ENCODE assay signal across 24 cellular contexts in the genomic region with DNA sequence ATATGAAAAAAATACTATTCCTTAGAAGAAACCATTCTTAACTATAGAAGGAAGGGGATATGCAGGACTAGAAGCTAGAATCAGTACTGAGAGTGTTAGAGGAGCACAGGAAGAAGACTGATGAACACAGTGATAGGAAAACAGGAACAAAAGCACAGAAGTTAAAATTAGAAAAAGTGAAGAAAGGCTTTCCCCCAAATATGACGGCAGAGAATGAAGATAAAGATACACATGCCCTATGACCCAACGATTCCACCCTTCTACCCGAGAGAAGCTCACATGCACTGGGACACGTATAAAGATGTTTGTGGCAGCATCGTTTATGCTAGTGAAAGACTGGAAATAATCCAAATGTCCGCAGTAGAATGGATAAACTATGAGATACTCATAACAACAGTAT.
"Had no signal": no experiment of that assay in that cellular context is flagged by ENCODE, and none has a peak within 500 bp of the region (broad histone marks: within the 10 kb centered on the region; RNA-seq: fewer than 3 reads in every experiment).

No MANE protein-coding gene starts in this region.

- FAIRE-seq: urothelium cell line had no signal

- H3K27me3 ChIP-seq: body of pancreas, esophagus muscularis mucosa, thyroid gland had no signal

- H3K9me3 ChIP-seq: body of pancreas, esophagus muscularis mucosa, left ventricle myocardium inferior, thyroid gland had no signal

- DNase-seq: activated B cell treated with CpG ODN at 0.5 μM for 24 hours; activated CD4-positive, alpha-beta T cell treated with anti-CD3 and anti-CD28 coated beads for 48 hours; activated CD8-positive, alpha-beta T cell treated with anti-CD3 and anti-CD28 coated beads for 36 hours; activated gamma-delta T cell; activated T-cell treated with anti-CD3 and anti-CD28 coated beads, Interleukin-2, amount 50 U/mL, for 72 hours; amniotic stem cell; body of pancreas; caudate nucleus; hypothalamus; left ventricle myocardium inferior; mesenchymal stem cell; nucleus accumbens; posterior cingulate gyrus; retina; stimulated activated CD4-positive, alpha-beta T cell treated with anti-CD3 and anti-CD28 coated beads, Interleukin-15, amount 100 ng/mL, for 24 hours; stimulated activated CD4-positive, alpha-beta T cell treated with anti-CD3 and anti-CD28 coated beads, Interleukin-4, amount 100 ng/mL, for 1 hour; stimulated activated naive B cell treated with anti-CD40 and anti-IgM and Interleukin-4, amounts not matched to agents 10 μg/mL and 1 μg/mL and 100 μg/mL, for 72 hours; T1000; thyroid gland had no signal

- H3K4me3 ChIP-seq: body of pancreas, coronary artery, esophagus muscularis mucosa, left ventricle myocardium inferior, thyroid gland had no signal

- ATAC-seq: activated CD8-positive, alpha-beta T cell treated with anti-CD3 and anti-CD28 coated beads for 36 hours; activated naive CD4-positive, alpha-beta T cell treated with anti-CD3 and anti-CD28 coated beads, Interleukin-2, amount 50 U/mL, for 72 hours; activated T-cell treated with anti-CD3 and anti-CD28 coated beads, Interleukin-2, amount 50 U/mL, for 72 hours; body of pancreas; natural killer cell treated with Interleukin-12 subunit alpha and Interleukin-12 subunit beta and Interleukin-15 and Interleukin-18, amount 100 ng/mL, for 72 hours; stimulated activated naive B cell treated with anti-CD40 and anti-IgM and Interleukin-4, amounts not matched to agents 10 μg/mL and 1 μg/mL and 100 μg/mL, for 72 hours had no signal

- H3K27ac ChIP-seq: body of pancreas, coronary artery, esophagus muscularis mucosa, left ventricle myocardium inferior, thyroid gland had no signal

- H3K36me3 ChIP-seq: esophagus muscularis mucosa, left ventricle myocardium inferior, thyroid gland had no signal
